Comparison of ENCODE assay signal across 19 cellular contexts in the genomic region with DNA sequence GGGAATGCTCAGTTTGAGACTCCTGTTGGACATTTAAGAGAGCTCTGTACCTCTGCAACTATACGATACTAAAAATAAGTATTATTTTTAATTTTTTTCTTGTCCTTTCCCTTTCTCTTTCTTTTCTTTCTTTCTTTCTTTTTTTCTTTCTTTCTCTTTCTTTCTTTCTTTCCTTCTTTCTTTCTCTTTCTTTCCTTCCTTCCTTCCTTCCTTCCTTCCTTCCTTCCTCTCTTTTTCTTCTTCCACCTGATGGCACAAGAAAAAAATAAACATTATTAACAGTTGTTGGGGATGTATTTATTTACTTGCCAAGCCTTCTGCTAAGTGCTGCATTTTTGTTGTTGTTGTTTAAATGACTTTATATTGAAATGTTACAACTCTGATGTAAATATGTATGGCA.
"Had no signal": no experiment of that assay in that cellular context is flagged by ENCODE, and none has a peak within 500 bp of the region (broad histone marks: within the 10 kb centered on the region; RNA-seq: fewer than 3 reads in every experiment).

No MANE protein-coding gene starts in this region.

- H3K9me3 ChIP-seq: prostate gland, right lobe of liver, spleen, tibial artery, upper lobe of left lung, uterus had no signal

- DNase-seq: effector CD4-positive, alpha-beta T cell; endodermal cell; immature natural killer cell; naive thymus-derived CD4-positive, alpha-beta T cell; nephron progenitor cell; right lobe of liver; spleen; stimulated activated CD4-positive, alpha-beta T cell treated with anti-CD3 and anti-CD28 coated beads, Interleukin-15, amount 100 ng/mL, for 24 hours; stimulated activated CD4-positive, alpha-beta T cell treated with anti-CD3 and anti-CD28 coated beads, Interleukin-1b, Interleukin-23, amount 100 ng/mL, for 48 hours; stimulated activated CD4-positive, alpha-beta T cell treated with anti-CD3 and anti-CD28 coated beads, Interleukin-4, amount 100 ng/mL, for 24 hours; tibial artery; upper lobe of left lung; uterus had no signal

- H3K79me2 ChIP-seq: parathyroid adenoma had no signal

- H3K9ac ChIP-seq: parathyroid adenoma had no signal

- H3K27me3 ChIP-seq: right lobe of liver, spleen, tibial artery, upper lobe of left lung, uterus had no signal

- H3K27ac ChIP-seq: coronary artery, parathyroid adenoma, prostate gland, right lobe of liver, spleen, tibial artery, upper lobe of left lung, uterus had no signal

- H3K4me3 ChIP-seq: coronary artery, prostate gland, right lobe of liver, spleen, tibial artery, upper lobe of left lung, uterus had no signal

- ATAC-seq: naive thymus-derived CD4-positive, alpha-beta T cell; stimulated activated memory B cell treated with anti-CD40 and anti-IgM and Interleukin-4, amounts not matched to agents 10 μg/mL and 1 μg/mL and 100 μg/mL, for 72 hours had no signal

- FAIRE-seq: frontal cortex, keratinocyte had no signal

- H2AFZ ChIP-seq: parathyroid adenoma had no signal

- H3K4me1 ChIP-seq: parathyroid adenoma, prostate gland, right lobe of liver, upper lobe of left lung, uterus had no signal

- H3K36me3 ChIP-seq: prostate gland, right lobe of liver, spleen, tibial artery, upper lobe of left lung, uterus had no signal
